Comparison of ENCODE assay signal across 1 cellular context in the genomic region with DNA sequence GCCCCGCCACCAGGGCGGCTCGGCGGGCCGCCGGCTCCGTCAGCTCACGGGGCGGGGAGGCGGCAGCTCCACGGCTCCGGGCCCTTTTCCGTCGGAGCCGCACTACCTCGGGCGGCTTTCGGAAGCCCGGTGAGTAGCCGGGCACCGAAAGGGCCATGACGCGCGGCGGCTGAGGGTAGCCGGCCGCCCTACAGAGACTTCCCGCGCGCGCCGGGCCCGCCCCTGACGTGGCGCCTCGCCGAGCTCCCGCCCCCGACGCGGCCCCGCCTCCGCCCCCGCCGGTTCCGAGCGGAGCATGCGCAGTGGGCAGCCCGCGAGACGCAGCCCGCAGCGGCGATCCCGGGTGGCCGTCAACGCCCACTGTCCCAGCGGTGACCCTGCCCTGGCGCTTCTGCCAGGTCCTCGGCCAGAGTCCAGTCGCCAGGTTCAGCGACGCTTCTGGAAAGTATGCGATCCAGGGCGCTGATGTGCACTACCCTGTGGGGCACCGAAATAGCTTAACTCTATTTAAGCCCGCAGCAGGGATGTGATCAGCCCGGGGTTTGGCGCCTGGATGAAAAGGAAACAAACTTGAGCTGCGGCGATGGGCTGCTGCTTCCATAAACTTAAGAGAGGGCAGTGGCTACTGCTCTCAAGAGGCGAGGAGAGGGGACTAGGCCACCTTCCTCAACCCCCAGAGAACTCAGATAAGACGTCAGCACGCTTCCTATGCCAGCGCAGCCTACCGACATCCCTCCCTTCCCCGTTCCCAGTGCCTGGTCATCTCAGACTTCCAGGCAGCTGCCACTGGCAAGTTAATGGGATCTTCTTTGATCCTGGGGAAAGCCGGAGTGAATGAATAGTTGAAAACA.
TF ChIP-seq lines count a peak whose summit lies in the region.

A gene with protein sequence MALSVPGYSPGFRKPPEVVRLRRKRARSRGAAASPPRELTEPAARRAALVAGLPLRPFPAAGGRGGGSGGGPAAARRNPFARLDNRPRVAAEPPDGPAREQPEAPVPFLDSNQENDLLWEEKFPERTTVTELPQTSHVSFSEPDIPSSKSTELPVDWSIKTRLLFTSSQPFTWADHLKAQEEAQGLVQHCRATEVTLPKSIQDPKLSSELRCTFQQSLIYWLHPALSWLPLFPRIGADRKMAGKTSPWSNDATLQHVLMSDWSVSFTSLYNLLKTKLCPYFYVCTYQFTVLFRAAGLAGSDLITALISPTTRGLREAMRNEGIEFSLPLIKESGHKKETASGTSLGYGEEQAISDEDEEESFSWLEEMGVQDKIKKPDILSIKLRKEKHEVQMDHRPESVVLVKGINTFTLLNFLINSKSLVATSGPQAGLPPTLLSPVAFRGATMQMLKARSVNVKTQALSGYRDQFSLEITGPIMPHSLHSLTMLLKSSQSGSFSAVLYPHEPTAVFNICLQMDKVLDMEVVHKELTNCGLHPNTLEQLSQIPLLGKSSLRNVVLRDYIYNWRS (minus strand): TSS at position 200 of the 851 bp plus-strand sequence. CDS start 43 bp downstream, at position 157.

TF ChIP-seq in K562, 482 proteins besides CTCF, POLR2A, EP300 and RAD21 (continued from another document and continues in another):
- TF ChIP-seq, protein P1, sequence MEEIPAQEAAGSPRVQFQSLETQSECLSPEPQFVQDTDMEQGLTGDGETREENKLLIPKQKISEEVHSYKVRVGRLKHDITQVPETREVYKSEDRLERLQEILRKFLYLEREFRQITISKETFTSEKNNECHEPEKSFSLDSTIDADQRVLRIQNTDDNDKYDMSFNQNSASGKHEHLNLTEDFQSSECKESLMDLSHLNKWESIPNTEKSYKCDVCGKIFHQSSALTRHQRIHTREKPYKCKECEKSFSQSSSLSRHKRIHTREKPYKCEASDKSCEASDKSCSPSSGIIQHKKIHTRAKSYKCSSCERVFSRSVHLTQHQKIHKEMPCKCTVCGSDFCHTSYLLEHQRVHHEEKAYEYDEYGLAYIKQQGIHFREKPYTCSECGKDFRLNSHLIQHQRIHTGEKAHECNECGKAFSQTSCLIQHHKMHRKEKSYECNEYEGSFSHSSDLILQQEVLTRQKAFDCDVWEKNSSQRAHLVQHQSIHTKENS (CRISPR knock-in tag; IDR thresholded peaks at IDR 0.05), result peak; percentile 53; the same call in 1 of the 2 replicates
- no peak for TF ChIP-seq THRAP3 (IDR thresholded peaks at IDR 0.05; ENCODE audit: borderline replicate concordance)
- TF ChIP-seq, protein P2, sequence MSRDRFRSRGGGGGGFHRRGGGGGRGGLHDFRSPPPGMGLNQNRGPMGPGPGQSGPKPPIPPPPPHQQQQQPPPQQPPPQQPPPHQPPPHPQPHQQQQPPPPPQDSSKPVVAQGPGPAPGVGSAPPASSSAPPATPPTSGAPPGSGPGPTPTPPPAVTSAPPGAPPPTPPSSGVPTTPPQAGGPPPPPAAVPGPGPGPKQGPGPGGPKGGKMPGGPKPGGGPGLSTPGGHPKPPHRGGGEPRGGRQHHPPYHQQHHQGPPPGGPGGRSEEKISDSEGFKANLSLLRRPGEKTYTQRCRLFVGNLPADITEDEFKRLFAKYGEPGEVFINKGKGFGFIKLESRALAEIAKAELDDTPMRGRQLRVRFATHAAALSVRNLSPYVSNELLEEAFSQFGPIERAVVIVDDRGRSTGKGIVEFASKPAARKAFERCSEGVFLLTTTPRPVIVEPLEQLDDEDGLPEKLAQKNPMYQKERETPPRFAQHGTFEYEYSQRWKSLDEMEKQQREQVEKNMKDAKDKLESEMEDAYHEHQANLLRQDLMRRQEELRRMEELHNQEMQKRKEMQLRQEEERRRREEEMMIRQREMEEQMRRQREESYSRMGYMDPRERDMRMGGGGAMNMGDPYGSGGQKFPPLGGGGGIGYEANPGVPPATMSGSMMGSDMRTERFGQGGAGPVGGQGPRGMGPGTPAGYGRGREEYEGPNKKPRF (IDR thresholded peaks at IDR 0.05; ENCODE audit: low read depth, low read length), result no peak
- TF ChIP-seq CREM (IDR thresholded peaks at IDR 0.05; ENCODE audit: low read depth), result peak; percentile 82
- TF ChIP-seq SRSF9 (IDR thresholded peaks at IDR 0.05; ENCODE audit: borderline replicate concordance, low read depth, low read length), result no peak
- TF ChIP-seq, protein P3, sequence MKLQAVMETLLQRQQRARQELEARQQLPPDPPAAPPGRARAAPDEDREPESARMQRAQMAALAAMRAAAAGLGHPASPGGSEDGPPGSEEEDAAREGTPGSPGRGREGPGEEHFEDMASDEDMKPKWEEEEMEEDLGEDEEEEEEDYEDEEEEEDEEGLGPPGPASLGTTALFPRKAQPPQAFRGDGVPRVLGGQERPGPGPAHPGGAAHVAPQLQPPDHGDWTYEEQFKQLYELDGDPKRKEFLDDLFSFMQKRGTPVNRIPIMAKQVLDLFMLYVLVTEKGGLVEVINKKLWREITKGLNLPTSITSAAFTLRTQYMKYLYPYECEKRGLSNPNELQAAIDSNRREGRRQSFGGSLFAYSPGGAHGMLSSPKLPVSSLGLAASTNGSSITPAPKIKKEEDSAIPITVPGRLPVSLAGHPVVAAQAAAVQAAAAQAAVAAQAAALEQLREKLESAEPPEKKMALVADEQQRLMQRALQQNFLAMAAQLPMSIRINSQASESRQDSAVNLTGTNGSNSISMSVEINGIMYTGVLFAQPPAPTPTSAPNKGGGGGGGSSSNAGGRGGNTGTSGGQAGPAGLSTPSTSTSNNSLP (IDR thresholded peaks at IDR 0.05; ENCODE audit: borderline replicate concordance, low read depth, low read length), result no peak
- TF ChIP-seq ZNF668 (CRISPR knock-in tag; IDR thresholded peaks at IDR 0.05), result no peak
- TF ChIP-seq ZNF165 (CRISPR knock-in tag; IDR thresholded peaks at IDR 0.05; ENCODE audit: borderline replicate concordance), result no peak
- no peak for TF ChIP-seq ZNF57 (CRISPR knock-in tag; IDR thresholded peaks at IDR 0.05)
- TF ChIP-seq SMARCB1 (IDR thresholded peaks at IDR 0.05; ENCODE audit: insufficient read length, low read depth), result peak; percentile 36
- no peak for TF ChIP-seq HNRNPUL1 (IDR thresholded peaks at IDR 0.05; ENCODE audit: low read length)
- TF ChIP-seq, protein P4, sequence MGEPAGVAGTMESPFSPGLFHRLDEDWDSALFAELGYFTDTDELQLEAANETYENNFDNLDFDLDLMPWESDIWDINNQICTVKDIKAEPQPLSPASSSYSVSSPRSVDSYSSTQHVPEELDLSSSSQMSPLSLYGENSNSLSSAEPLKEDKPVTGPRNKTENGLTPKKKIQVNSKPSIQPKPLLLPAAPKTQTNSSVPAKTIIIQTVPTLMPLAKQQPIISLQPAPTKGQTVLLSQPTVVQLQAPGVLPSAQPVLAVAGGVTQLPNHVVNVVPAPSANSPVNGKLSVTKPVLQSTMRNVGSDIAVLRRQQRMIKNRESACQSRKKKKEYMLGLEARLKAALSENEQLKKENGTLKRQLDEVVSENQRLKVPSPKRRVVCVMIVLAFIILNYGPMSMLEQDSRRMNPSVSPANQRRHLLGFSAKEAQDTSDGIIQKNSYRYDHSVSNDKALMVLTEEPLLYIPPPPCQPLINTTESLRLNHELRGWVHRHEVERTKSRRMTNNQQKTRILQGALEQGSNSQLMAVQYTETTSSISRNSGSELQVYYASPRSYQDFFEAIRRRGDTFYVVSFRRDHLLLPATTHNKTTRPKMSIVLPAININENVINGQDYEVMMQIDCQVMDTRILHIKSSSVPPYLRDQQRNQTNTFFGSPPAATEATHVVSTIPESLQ (CRISPR knock-in tag; IDR thresholded peaks at IDR 0.05), result 0 out of 2 replicates have a peak, but pooled peaks have one; percentile 10
- TF ChIP-seq, protein P5, sequence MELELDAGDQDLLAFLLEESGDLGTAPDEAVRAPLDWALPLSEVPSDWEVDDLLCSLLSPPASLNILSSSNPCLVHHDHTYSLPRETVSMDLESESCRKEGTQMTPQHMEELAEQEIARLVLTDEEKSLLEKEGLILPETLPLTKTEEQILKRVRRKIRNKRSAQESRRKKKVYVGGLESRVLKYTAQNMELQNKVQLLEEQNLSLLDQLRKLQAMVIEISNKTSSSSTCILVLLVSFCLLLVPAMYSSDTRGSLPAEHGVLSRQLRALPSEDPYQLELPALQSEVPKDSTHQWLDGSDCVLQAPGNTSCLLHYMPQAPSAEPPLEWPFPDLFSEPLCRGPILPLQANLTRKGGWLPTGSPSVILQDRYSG (tag; conservative IDR thresholded peaks at IDR 0.05; ENCODE audit: low read depth), result no peak; the same call in 1 of the 2 replicates
- TF ChIP-seq ZFP1 (CRISPR knock-in tag; IDR thresholded peaks at IDR 0.05), result no peak
- TF ChIP-seq, protein P6, sequence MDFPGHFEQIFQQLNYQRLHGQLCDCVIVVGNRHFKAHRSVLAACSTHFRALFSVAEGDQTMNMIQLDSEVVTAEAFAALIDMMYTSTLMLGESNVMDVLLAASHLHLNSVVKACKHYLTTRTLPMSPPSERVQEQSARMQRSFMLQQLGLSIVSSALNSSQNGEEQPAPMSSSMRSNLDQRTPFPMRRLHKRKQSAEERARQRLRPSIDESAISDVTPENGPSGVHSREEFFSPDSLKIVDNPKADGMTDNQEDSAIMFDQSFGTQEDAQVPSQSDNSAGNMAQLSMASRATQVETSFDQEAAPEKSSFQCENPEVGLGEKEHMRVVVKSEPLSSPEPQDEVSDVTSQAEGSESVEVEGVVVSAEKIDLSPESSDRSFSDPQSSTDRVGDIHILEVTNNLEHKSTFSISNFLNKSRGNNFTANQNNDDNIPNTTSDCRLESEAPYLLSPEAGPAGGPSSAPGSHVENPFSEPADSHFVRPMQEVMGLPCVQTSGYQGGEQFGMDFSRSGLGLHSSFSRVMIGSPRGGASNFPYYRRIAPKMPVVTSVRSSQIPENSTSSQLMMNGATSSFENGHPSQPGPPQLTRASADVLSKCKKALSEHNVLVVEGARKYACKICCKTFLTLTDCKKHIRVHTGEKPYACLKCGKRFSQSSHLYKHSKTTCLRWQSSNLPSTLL (IDR thresholded peaks at IDR 0.05), result no peak
- TF ChIP-seq ZNF184 (CRISPR knock-in tag; IDR thresholded peaks at IDR 0.05), result no peak
- TF ChIP-seq ZKSCAN8 (CRISPR knock-in tag; IDR thresholded peaks at IDR 0.05), result no peak
- no peak for TF ChIP-seq KLF10 (CRISPR knock-in tag; IDR thresholded peaks at IDR 0.05)
- TF ChIP-seq ZC3H4 (CRISPR knock-in tag; IDR thresholded peaks at IDR 0.05; ENCODE audit: borderline replicate concordance), result no peak
- TF ChIP-seq POLR2H (tag; IDR thresholded peaks at IDR 0.05; ENCODE audit: low read depth), result peak; percentile 55
- TF ChIP-seq KAT8 (IDR thresholded peaks at IDR 0.05; ENCODE audit: low read depth), result no peak
- TF ChIP-seq PHTF2 (CRISPR knock-in tag; IDR thresholded peaks at IDR 0.05), result no peak
- 0 out of 4 replicates have a peak, but pooled peaks of 1 of the 2 experiments have one; percentile 48 for TF ChIP-seq HDAC1 (IDR thresholded peaks at IDR 0.05)
- TF ChIP-seq FOXA3 (CRISPR knock-in tag; conservative IDR thresholded peaks at IDR 0.05 in 1 of 2, IDR thresholded peaks at IDR 0.05 in 1 of 2), result no peak
- TF ChIP-seq ZNF140 (CRISPR knock-in tag; IDR thresholded peaks at IDR 0.05), result no peak
- TF ChIP-seq, protein P7, sequence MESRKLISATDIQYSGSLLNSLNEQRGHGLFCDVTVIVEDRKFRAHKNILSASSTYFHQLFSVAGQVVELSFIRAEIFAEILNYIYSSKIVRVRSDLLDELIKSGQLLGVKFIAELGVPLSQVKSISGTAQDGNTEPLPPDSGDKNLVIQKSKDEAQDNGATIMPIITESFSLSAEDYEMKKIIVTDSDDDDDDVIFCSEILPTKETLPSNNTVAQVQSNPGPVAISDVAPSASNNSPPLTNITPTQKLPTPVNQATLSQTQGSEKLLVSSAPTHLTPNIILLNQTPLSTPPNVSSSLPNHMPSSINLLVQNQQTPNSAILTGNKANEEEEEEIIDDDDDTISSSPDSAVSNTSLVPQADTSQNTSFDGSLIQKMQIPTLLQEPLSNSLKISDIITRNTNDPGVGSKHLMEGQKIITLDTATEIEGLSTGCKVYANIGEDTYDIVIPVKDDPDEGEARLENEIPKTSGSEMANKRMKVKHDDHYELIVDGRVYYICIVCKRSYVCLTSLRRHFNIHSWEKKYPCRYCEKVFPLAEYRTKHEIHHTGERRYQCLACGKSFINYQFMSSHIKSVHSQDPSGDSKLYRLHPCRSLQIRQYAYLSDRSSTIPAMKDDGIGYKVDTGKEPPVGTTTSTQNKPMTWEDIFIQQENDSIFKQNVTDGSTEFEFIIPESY (CRISPR knock-in tag; IDR thresholded peaks at IDR 0.05), result peak; percentile 5; the same call in 1 of the 2 replicates
- TF ChIP-seq KHSRP (IDR thresholded peaks at IDR 0.05), result no peak
- no peak for TF ChIP-seq ZNF707 (CRISPR knock-in tag; conservative IDR thresholded peaks at IDR 0.05)
- no peak for TF ChIP-seq STAT5B (CRISPR knock-in tag; IDR thresholded peaks at IDR 0.05)
- no peak for TF ChIP-seq STAT5A (IDR thresholded peaks at IDR 0.05; ENCODE audit: borderline replicate concordance, low read length)
- TF ChIP-seq BACH1 (tag; IDR thresholded peaks at IDR 0.05), result no peak
- no peak for TF ChIP-seq MTF1 (CRISPR knock-in tag; IDR thresholded peaks at IDR 0.05; ENCODE audit: borderline replicate concordance)
- TF ChIP-seq CBX3 (IDR thresholded peaks at IDR 0.05; ENCODE audit: borderline replicate concordance in 1 of 2, low read length in 2 of 2), result peak in 1 of 2 experiments; percentile 29; a peak in 1 of 3 replicates
- peak; percentile 53 for TF ChIP-seq DPF2 (IDR thresholded peaks at IDR 0.05)
- 0 out of 2 replicates have a peak, but pooled peaks have one; percentile 13 for TF ChIP-seq ZNF134 (CRISPR knock-in tag; conservative IDR thresholded peaks at IDR 0.05)
- peak; percentile 72 for TF ChIP-seq TAF1 (IDR thresholded peaks at IDR 0.05; ENCODE audit: control insufficient read depth, extremely low read depth, insufficient read depth, low read length, severe bottlenecking)
- no peak for TF ChIP-seq SETDB1 (IDR thresholded peaks at IDR 0.05; ENCODE audit: low read length)
- TF ChIP-seq HDAC8 (tag; IDR thresholded peaks at IDR 0.05), result no peak
- TF ChIP-seq SIN3A (IDR thresholded peaks at IDR 0.05; ENCODE audit: borderline replicate concordance in 2 of 2, control insufficient read depth in 1 of 2, low read depth in 2 of 2, low read length in 2 of 2), result peak; percentile 40 to 42; a peak in 2 of 4 replicates
- TF ChIP-seq HNRNPLL (IDR thresholded peaks at IDR 0.05; ENCODE audit: low read depth, low read length, poor library complexity, severe bottlenecking), result peak; percentile 32
- TF ChIP-seq ZNF124 (CRISPR knock-in tag; IDR thresholded peaks at IDR 0.05), result no peak
- no peak for TF ChIP-seq ZNF174 (CRISPR knock-in tag; IDR thresholded peaks at IDR 0.05)
